In genomic region chr1:19477284-19478240, GRCh38 we compare ENCODE assay signal across 1 cellular context.
TF ChIP-seq lines count a peak whose summit lies in the region.

No MANE protein-coding gene starts in this region.

TF ChIP-seq in SK-N-SH treated with all-trans-retinoic acid at 6 μM for 48 hours, 23 proteins besides CTCF, POLR2A, EP300 and RAD21 (continued from another document):
- no peak for TF ChIP-seq ZFP3 (CRISPR knock-in tag; IDR thresholded peaks at IDR 0.05)
- TF ChIP-seq BACH2 (CRISPR knock-in tag; IDR thresholded peaks at IDR 0.05; ENCODE audit: borderline replicate concordance): no peak
- TF ChIP-seq PATZ1 (CRISPR knock-in tag; IDR thresholded peaks at IDR 0.05; ENCODE audit: borderline replicate concordance): no peak
- TF ChIP-seq CSDC2 (CRISPR knock-in tag; IDR thresholded peaks at IDR 0.05): no peak
- TF ChIP-seq ZC3H10 (CRISPR knock-in tag; IDR thresholded peaks at IDR 0.05): no peak
- no peak for TF ChIP-seq ZFP30 (CRISPR knock-in tag; IDR thresholded peaks at IDR 0.05)
- TF ChIP-seq CREB5 (CRISPR knock-in tag; IDR thresholded peaks at IDR 0.05; ENCODE audit: low read depth): no peak
TF ChIP-seq in SK-N-SH treated with all-trans-retinoic acid at 6 μM for 48 hours: peak in this region for 0.
